In genomic region chr17:82592751-82593589, GRCh38 we compare ENCODE assay signal across 1 cellular context.
A peak's percentile ranks its signal among the peaks of the same experiment; 100 is the strongest.
TF ChIP-seq lines count a peak whose summit lies in the region.

No MANE protein-coding gene starts in this region.

TF ChIP-seq in HepG2, 621 proteins besides CTCF, POLR2A, EP300 and RAD21 (continued from another document):
- TF ChIP-seq FOXP1 (IDR thresholded peaks at IDR 0.05) (no peak), FOXP1 (CRISPR knock-in tag; IDR thresholded peaks at IDR 0.05) (no peak), NKX3-1 (CRISPR knock-in tag; IDR thresholded peaks at IDR 0.05) (no peak), HHEX (CRISPR knock-in tag; IDR thresholded peaks at IDR 0.05) (no peak), TFAP4 (IDR thresholded peaks at IDR 0.05; ENCODE audit: borderline replicate concordance, low read depth) (no peak; the same call in 1 of the 2 replicates), KDM2A (CRISPR knock-in tag; IDR thresholded peaks at IDR 0.05; ENCODE audit: borderline replicate concordance, low read depth) (peak; percentile 35; the same call in 1 of the 2 replicates), HDAC2 (CRISPR knock-in tag; IDR thresholded peaks at IDR 0.05) (peak; percentile 8; the same call in 1 of the 2 replicates), ZNF619 (CRISPR knock-in tag; IDR thresholded peaks at IDR 0.05) (no peak), MBD4 (IDR thresholded peaks at IDR 0.05; ENCODE audit: borderline replicate concordance, low read length) (no peak), PRMT3 (CRISPR knock-in tag; IDR thresholded peaks at IDR 0.05; ENCODE audit: borderline replicate concordance, low read depth) (no peak), ZFP36L1 (CRISPR knock-in tag; IDR thresholded peaks at IDR 0.05) (no peak), HES4 (CRISPR knock-in tag; IDR thresholded peaks at IDR 0.05; ENCODE audit: borderline replicate concordance) (no peak), ZBTB37 (CRISPR knock-in tag; IDR thresholded peaks at IDR 0.05) (no peak), PATZ1 (CRISPR knock-in tag; IDR thresholded peaks at IDR 0.05) (0 out of 2 replicates have a peak, but pooled peaks have one; percentile 2), PREB (CRISPR knock-in tag; IDR thresholded peaks at IDR 0.05) (no peak), ZC3H13 (CRISPR knock-in tag; IDR thresholded peaks at IDR 0.05) (peak; percentile 64; the same call in 1 of the 2 replicates), SALL1 (CRISPR knock-in tag; IDR thresholded peaks at IDR 0.05) (no peak), CREB1 (IDR thresholded peaks at IDR 0.05) (no peak), CREB1 (CRISPR knock-in tag; IDR thresholded peaks at IDR 0.05) (peak; percentile 50), RFXANK (CRISPR knock-in tag; IDR thresholded peaks at IDR 0.05) (no peak), ZEB1 (IDR thresholded peaks at IDR 0.05; ENCODE audit: insufficient replicate concordance, low read depth) (peak; percentile 49), TEAD3 (CRISPR knock-in tag; optimal IDR thresholded peaks at IDR 0.05; ENCODE audit: borderline replicate concordance) (no peak), HOMEZ (CRISPR knock-in tag; IDR thresholded peaks at IDR 0.05; ENCODE audit: low read depth) (no peak), ASH2L (IDR thresholded peaks at IDR 0.05; ENCODE audit: insufficient read length, low read depth, low read length) (peak; percentile 24), TOPORS (CRISPR knock-in tag; IDR thresholded peaks at IDR 0.05) (no peak), ZNF563 (CRISPR knock-in tag; IDR thresholded peaks at IDR 0.05) (peak; percentile 19; the same call in 1 of the 2 replicates), NFYC (CRISPR knock-in tag; IDR thresholded peaks at IDR 0.05) (no peak), ZNF510 (CRISPR knock-in tag; IDR thresholded peaks at IDR 0.05; ENCODE audit: low read depth) (no peak), CEBPB (IDR thresholded peaks at IDR 0.05; ENCODE audit: borderline replicate concordance, low read depth, low read length) (no peak), SMARCE1 (IDR thresholded peaks at IDR 0.05; ENCODE audit: borderline replicate concordance) (no peak), EZH2 (conservative IDR thresholded peaks at IDR 0.05; ENCODE audit: low read depth, low read length) (no peak), ZNF446 (CRISPR knock-in tag; IDR thresholded peaks at IDR 0.05) (no peak), IRF2 (CRISPR knock-in tag; IDR thresholded peaks at IDR 0.05) (no peak), ZSCAN30 (CRISPR knock-in tag; IDR thresholded peaks at IDR 0.05) (no peak), ZSCAN20 (CRISPR knock-in tag; IDR thresholded peaks at IDR 0.05; ENCODE audit: borderline replicate concordance) (no peak), ZNF687 (CRISPR knock-in tag; IDR thresholded peaks at IDR 0.05) (peak; percentile 45; the same call in 1 of the 2 replicates), XRCC5 (optimal IDR thresholded peaks at IDR 0.05; ENCODE audit: low read length) (peak; percentile 69), ZNF556 (CRISPR knock-in tag; IDR thresholded peaks at IDR 0.05; ENCODE audit: borderline replicate concordance) (0 out of 2 replicates have a peak, but pooled peaks have one; percentile 14), ATF1 (CRISPR knock-in tag; IDR thresholded peaks at IDR 0.05) (no peak), SCMH1 (CRISPR knock-in tag; IDR thresholded peaks at IDR 0.05; ENCODE audit: borderline replicate concordance) (no peak), GFI1 (CRISPR knock-in tag; IDR thresholded peaks at IDR 0.05; ENCODE audit: borderline replicate concordance) (no peak), ZBTB21 (CRISPR knock-in tag; IDR thresholded peaks at IDR 0.05) (no peak), ZNF589 (CRISPR knock-in tag; conservative IDR thresholded peaks at IDR 0.05) (peak; percentile 43; the same call in 1 of the 2 replicates), HNF4A (CRISPR knock-in tag; IDR thresholded peaks at IDR 0.05) (no peak), MLLT10 (CRISPR knock-in tag; IDR thresholded peaks at IDR 0.05) (no peak), POLR2AphosphoS2 (IDR thresholded peaks at IDR 0.05; ENCODE audit: low read depth, low read length) (no peak), SPEN (CRISPR knock-in tag; IDR thresholded peaks at IDR 0.05; ENCODE audit: low read depth) (0 out of 2 replicates have a peak, but pooled peaks have one; percentile 4), ZNF230 (CRISPR knock-in tag; IDR thresholded peaks at IDR 0.05) (no peak), ZNF225 (CRISPR knock-in tag; IDR thresholded peaks at IDR 0.05) (no peak), PBX2 (CRISPR knock-in tag; IDR thresholded peaks at IDR 0.05) (no peak), GABPB1 (CRISPR knock-in tag; IDR thresholded peaks at IDR 0.05) (peak; percentile 15; the same call in 1 of the 2 replicates), MLX (CRISPR knock-in tag; IDR thresholded peaks at IDR 0.05) (no peak)
